Comparison of ENCODE assay signal across 8 cellular contexts in genomic region chr22:26479792-26480610, GRCh38. TPM values are rescaled to one million over a fixed set of nuclear protein-coding genes. Genes with fewer than 3 reads are reported as not detected.
DNase-seq lines count a peak whose midpoint lies in the region; ATAC-seq and TF ChIP-seq lines count a peak whose summit lies in the region.

No MANE protein-coding gene starts in this region.

- H3K4me1 Mint-ChIP-seq in Calu3 (ENCODE audit: low read depth, unreplicated experiment), result peaks cover 47% of the 10 kb centered on the region
- H3K4me1 Mint-ChIP-seq in activated naive CD8-positive, alpha-beta T cell treated with anti-CD3 and anti-CD28 coated beads, Interleukin-2, amount 50 U/mL, for 24 hours, result peaks cover 68% of the 10 kb centered on the region

- no TSS peak for BruUV-seq in Calu3 (replicated peaks; lab: Mats Ljungman, UMichigan)

- 65 to 73% methylated on average over 12 of the region's 12 CpGs for WGBS in heart right ventricle, 2 donors

- peaks cover 58% of the 10 kb centered on the region for H3K36me3 Mint-ChIP-seq in Calu3 (ENCODE audit: insufficient read depth, unreplicated experiment)
- peaks cover 31% of the 10 kb centered on the region for H3K36me3 Mint-ChIP-seq in activated naive CD8-positive, alpha-beta T cell treated with anti-CD3 and anti-CD28 coated beads, Interleukin-2, amount 50 U/mL, for 24 hours (ENCODE audit: low read depth)

- H3K4me3 ChIP-seq in LNCaP clone FGC (ENCODE audit: low read depth, low read length) (peak overlapping the region; percentile 40), mucosa of rectum (ENCODE audit: low read length in 2 of 2) (peak overlapping the region; percentile 8 to 64), heart right ventricle (peak overlapping the region in 4 of 10 donors; percentile 1 to 35 (median 12))

- no peaks in the 10 kb centered on the region for H3K9me3 Mint-ChIP-seq in Calu3 (ENCODE audit: low read depth, unreplicated experiment)
- H3K9me3 Mint-ChIP-seq in activated naive CD8-positive, alpha-beta T cell treated with anti-CD3 and anti-CD28 coated beads, Interleukin-2, amount 50 U/mL, for 24 hours, result no peaks in the 10 kb centered on the region

- peak overlapping the region; percentile 64 for H3K4me3 Mint-ChIP-seq in Calu3 (ENCODE audit: low read depth, unreplicated experiment)
- H3K4me3 Mint-ChIP-seq in activated naive CD8-positive, alpha-beta T cell treated with anti-CD3 and anti-CD28 coated beads, Interleukin-2, amount 50 U/mL, for 24 hours, result peak overlapping the region; percentile 96

- H3K27ac ChIP-seq in mucosa of rectum (ENCODE audit: low read depth in 2 of 2, low read length in 2 of 2), result peak overlapping the region; percentile 50 to 69
- peak overlapping the region in 4 of 10 donors; percentile 9 to 55 (median 22) for H3K27ac ChIP-seq in heart right ventricle

- intact Hi-C loops in Calu3 (cut with micrococcal nuclease; ENCODE audit: unreplicated experiment), result no loop called here
- intact Hi-C loops in heart right ventricle (cut with DNase I), result loop anchor here in 2 of 10 donors (5.0 to 10.0 kb wide), 2 partner anchors 112 to 175 kb away; partner anchors contain the start of genes MIAT (in 1 of the 2) and TPST2 (in 1 of the 2)

- peak overlapping the region; percentile 42 to 64 for H3K9ac ChIP-seq in mucosa of rectum (ENCODE audit: low read depth in 1 of 2, low read length in 2 of 2)

- H3K27ac Mint-ChIP-seq in Calu3 (ENCODE audit: unreplicated experiment), result peak overlapping the region; percentile 83
- peak overlapping the region; percentile 82 for H3K27ac Mint-ChIP-seq in activated naive CD8-positive, alpha-beta T cell treated with anti-CD3 and anti-CD28 coated beads, Interleukin-2, amount 50 U/mL, for 24 hours

- TF ChIP-seq CTCF in Calu3 (IDR thresholded peaks at IDR 0.05; ENCODE audit: unreplicated experiment), result no peak
- TF ChIP-seq CTCF in LNCaP clone FGC (IDR thresholded peaks at IDR 0.05; ENCODE audit: control insufficient read depth, extremely low read depth, insufficient read depth), result no peak
- no peak for TF ChIP-seq CTCF in heart right ventricle (IDR thresholded peaks at IDR 0.05)

- no peak for DNase-seq in Calu3
- peak; percentile 57 for DNase-seq in LNCaP clone FGC (ENCODE audit: low read depth)
- no peak for DNase-seq in activated naive CD8-positive, alpha-beta T cell treated with anti-CD3 and anti-CD28 coated beads, Interleukin-2, amount 50 U/mL, for 24 hours
- no peak for DNase-seq in A172 (ENCODE audit: low spot score)
- no peak for DNase-seq in heart right ventricle

- H3K4me1 ChIP-seq in mucosa of rectum (ENCODE audit: control insufficient read depth in 2 of 2, insufficient read depth in 2 of 2, low read length in 2 of 2) (peaks cover 35 to 39% of the 10 kb centered on the region in 2 donors), heart right ventricle (peaks cover 0 to 59% (median 54%) of the 10 kb centered on the region in 9 donors)

- H3K36me3 ChIP-seq in mucosa of rectum (ENCODE audit: control insufficient read depth in 2 of 2, insufficient read depth in 2 of 2, low read length in 2 of 2), result peaks cover 15 to 33% of the 10 kb centered on the region in 2 donors
- peaks cover 0 to 54% (median 17%) of the 10 kb centered on the region in 9 donors for H3K36me3 ChIP-seq in heart right ventricle

- no peaks in the 10 kb centered on the region for H3K27me3 Mint-ChIP-seq in Calu3 (ENCODE audit: unreplicated experiment)
- H3K27me3 Mint-ChIP-seq in activated naive CD8-positive, alpha-beta T cell treated with anti-CD3 and anti-CD28 coated beads, Interleukin-2, amount 50 U/mL, for 24 hours, result no peaks in the 10 kb centered on the region

- ATAC-seq in activated naive CD8-positive, alpha-beta T cell treated with anti-CD3 and anti-CD28 coated beads, Interleukin-2, amount 50 U/mL, for 24 hours, result no peak
- ATAC-seq in GM21737 (IDR thresholded peaks at IDR 0.05; ENCODE audit: unreplicated experiment) (no peak), GM21526 (IDR thresholded peaks at IDR 0.05; ENCODE audit: low FRiP score, unreplicated experiment) (no peak), heart right ventricle (no peak)

- CTCF ChIA-PET in Calu3 (lab: Charles Lee), result no interaction called here

- no peaks in the 10 kb centered on the region for H3K9me3 ChIP-seq in mucosa of rectum (ENCODE audit: control insufficient read depth in 2 of 2, low read length in 2 of 2)
- no peaks in the 10 kb centered on the region for H3K9me3 ChIP-seq in heart right ventricle

- H3K27me3 ChIP-seq in mucosa of rectum (ENCODE audit: control insufficient read depth in 2 of 2, insufficient read depth in 2 of 2, low read length in 2 of 2), result no peaks in the 10 kb centered on the region
- no peaks in the 10 kb centered on the region for H3K27me3 ChIP-seq in heart right ventricle

RNA-seq across cellular contexts. Expression of gene HPS4, which starts 3.6 kb away (rescaled TPM):
- 40.7 and 41.9 TPM in 2 replicates for total RNA-seq in Calu3 (2022)
- 18.4 and 20.4 TPM in 2 replicates for total RNA-seq in A172 (2014; rRNA removed; shearing (Covaris generic))
- total RNA-seq in heart right ventricle, result 10 to 100 TPM in 3 of 10 donors, 1 to 10 TPM in 7; 6.6 to 12.0 (median 9.0) TPM
- polyA plus RNA-seq in heart right ventricle, result 10 to 100 TPM in 1 of 2 donors, 1 to 10 TPM in 1; 4.6 to 14.3 TPM

RNA-seq across cellular contexts. Expression of gene SRRD, which starts 3.7 kb away (rescaled TPM):
- 22.8 and 25.6 TPM in 2 replicates for total RNA-seq in Calu3 (2022)
- 19.2 and 24.1 TPM in 2 replicates for total RNA-seq in A172 (2014; rRNA removed; shearing (Covaris generic))
- total RNA-seq in heart right ventricle, result 10 to 100 TPM; 19.5 to 26.3 (median 21.2) TPM
- 10 to 100 TPM; 11.9 to 17.8 TPM for polyA plus RNA-seq in heart right ventricle

RNA-seq across cellular contexts. Expression of gene TFIP11, which starts 32.3 kb away (rescaled TPM):
- 39.8 and 40.8 TPM in 2 replicates for total RNA-seq in Calu3 (2022)
- 21.1 and 23.1 TPM in 2 replicates for total RNA-seq in A172 (2014; rRNA removed; shearing (Covaris generic))
- total RNA-seq in heart right ventricle, result 10 to 100 TPM; 18.8 to 25.5 (median 22.8) TPM
- 10 to 100 TPM; 22.4 to 25.0 TPM for polyA plus RNA-seq in heart right ventricle

RNA-seq across cellular contexts. Expression of gene ASPHD2, which starts 50.9 kb away (rescaled TPM):
- total RNA-seq in Calu3 (2022), result 0.40 and 0.71 TPM in 2 replicates
- 4.0 and 4.5 TPM in 2 replicates for total RNA-seq in A172 (2014; rRNA removed; shearing (Covaris generic))
- total RNA-seq in heart right ventricle, result 1 to 10 TPM in 1 of 10 donors, under 1 TPM in 7, not detected in 2; 0.07 to 1.8 (median 0.13) TPM
- under 1 TPM in 1 of 2 donors, not detected in 1; 0.19 TPM for polyA plus RNA-seq in heart right ventricle
